In the genomic region with DNA sequence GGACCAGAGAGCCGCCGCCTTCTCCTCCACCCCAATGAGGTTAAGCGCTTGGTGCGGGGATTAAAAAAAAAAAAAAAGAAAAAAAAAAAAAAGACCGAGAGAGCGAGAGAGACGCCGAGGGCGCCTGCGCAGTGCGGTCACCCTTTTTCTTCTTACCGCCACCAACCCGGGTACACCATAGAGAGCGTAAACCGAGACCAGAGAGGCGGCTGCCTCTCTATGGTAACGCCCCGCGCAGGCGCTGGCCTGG, we compare ENCODE assay signal across 8 cellular contexts. TPM values are rescaled to one million over a fixed set of nuclear protein-coding genes. Genes with fewer than 3 reads are reported as not detected.
A peak's percentile ranks its signal among the peaks of the same experiment; 100 is the strongest.
DNase-seq lines count a peak whose midpoint lies in the region; TF ChIP-seq lines count a peak whose summit lies in the region.

Gene CLASP1, minus strand, starts transcription at position 61 of the 250 bp plus-strand sequence. CDS start 43,567 bp downstream, outside the sequence.

- no peaks in the 10 kb centered on the region for H3K27me3 Mint-ChIP-seq in neural crest cell (ENCODE audit: low read depth)

- H3K4me3 ChIP-seq in DOHH2 (ENCODE audit: low read length), result peak within 1 kb of the TSS; percentile 83
- peak within 1 kb of the TSS; percentile 89 for H3K4me3 ChIP-seq in Loucy (ENCODE audit: low read length, poor library complexity, severe bottlenecking)
- peak within 1 kb of the TSS; percentile 66 for H3K4me3 ChIP-seq in SJCRH30
- H3K4me3 ChIP-seq in foreskin fibroblast (ENCODE audit: low read depth in 1 of 2, low read length in 2 of 2), result peak within 1 kb of the TSS; percentile 92 to 99
- peak within 1 kb of the TSS; percentile 77 to 96 (median 93) for H3K4me3 ChIP-seq in subcutaneous abdominal adipose tissue (ENCODE audit: low read depth in 1 of 5, low read length in 5 of 5)

- peak within 1 kb of the TSS; percentile 97 for H2AFZ ChIP-seq in Loucy (ENCODE audit: low read length)

- H3K9me2 ChIP-seq in DOHH2 (replicated peaks; ENCODE audit: control insufficient read depth, low read length) (no peaks in the 10 kb centered on the region), Loucy (replicated peaks; ENCODE audit: low read depth, low read length) (no peaks in the 10 kb centered on the region)

- peaks cover 90% of the 10 kb centered on the region for H3K79me2 ChIP-seq in DOHH2 (ENCODE audit: control insufficient read depth, low read length)
- H3K79me2 ChIP-seq in Loucy (ENCODE audit: insufficient read depth, low read length), result peaks cover 90% of the 10 kb centered on the region

- TF ChIP-seq CTCF in DOHH2 (IDR thresholded peaks at IDR 0.05; ENCODE audit: low read depth, low read length, poor library complexity, severe bottlenecking) (no peak), Loucy (conservative IDR thresholded peaks at IDR 0.05; ENCODE audit: low read length) (no peak), foreskin fibroblast (IDR thresholded peaks at IDR 0.05; ENCODE audit: low read depth, low read length) (no peak), neural crest cell (conservative IDR thresholded peaks at IDR 0.05) (no peak)

- H3K4me2 ChIP-seq in DOHH2 (ENCODE audit: low read length) (peak within 1 kb of the TSS; percentile 91), Loucy (ENCODE audit: low read depth, low read length, poor library complexity, severe bottlenecking) (peak within 1 kb of the TSS; percentile 94)

- H3K36me3 ChIP-seq in DOHH2 (ENCODE audit: control insufficient read depth, low read length), result peaks cover 34% of the 10 kb centered on the region
- no peaks in the 10 kb centered on the region for H3K36me3 ChIP-seq in Loucy (ENCODE audit: insufficient read depth, low read length)
- H3K36me3 ChIP-seq in SJCRH30, result no peaks in the 10 kb centered on the region
- peaks cover 0 to 4% (median 0%) of the 10 kb centered on the region in 5 donors for H3K36me3 ChIP-seq in subcutaneous abdominal adipose tissue (ENCODE audit: control insufficient read depth in 5 of 5, insufficient read depth in 5 of 5, low read length in 5 of 5)

- H3K36me3 Mint-ChIP-seq in neural crest cell (ENCODE audit: low read depth), result no peaks in the 10 kb centered on the region

- H4K20me1 ChIP-seq in DOHH2 (ENCODE audit: control insufficient read depth, insufficient read depth, low read depth, low read length) (0 out of 2 replicates have a peak, but pooled peaks cover 4% of the 10 kb centered on the region), Loucy (ENCODE audit: insufficient read depth, low read length, poor library complexity, severe bottlenecking) (peaks cover 51% of the 10 kb centered on the region)

- peak; percentile 81 for DNase-seq in GOT3 (lab: John Stamatoyannopoulos, UW)
- peak; percentile 97 to 98 for DNase-seq in SJCRH30
- peak; percentile 82 to 92 (median 88) for DNase-seq in activated naive CD4-positive, alpha-beta T cell (lab: John Stamatoyannopoulos, UW)
- DNase-seq in foreskin fibroblast, result peak; percentile 98 to 99
- DNase-seq in neural crest cell (ENCODE audit: low read depth, low spot score), result peak; percentile 87

- H3K4me1 ChIP-seq in DOHH2 (ENCODE audit: control insufficient read depth, low read length) (peaks cover 37% of the 10 kb centered on the region), Loucy (ENCODE audit: insufficient read depth, low read length, poor library complexity, severe bottlenecking) (peaks cover 56% of the 10 kb centered on the region), SJCRH30 (peaks cover 9% of the 10 kb centered on the region), subcutaneous abdominal adipose tissue (ENCODE audit: control insufficient read depth in 5 of 5, insufficient read depth in 5 of 5, low read length in 5 of 5) (peaks cover 0 to 44% (median 31%) of the 10 kb centered on the region in 5 donors)

- H3K9me3 ChIP-seq in DOHH2 (ENCODE audit: control insufficient read depth, insufficient read depth, low read length), result no peaks in the 10 kb centered on the region
- no peaks in the 10 kb centered on the region for H3K9me3 ChIP-seq in Loucy (ENCODE audit: insufficient read depth, low read depth, low read length)
- no peaks in the 10 kb centered on the region for H3K9me3 ChIP-seq in SJCRH30 (replicated peaks)
- H3K9me3 ChIP-seq in subcutaneous abdominal adipose tissue (ENCODE audit: control insufficient read depth in 5 of 5, low read length in 5 of 5), result no peaks in the 10 kb centered on the region

- no peaks in the 10 kb centered on the region for H3K9me3 Mint-ChIP-seq in neural crest cell

- peak within 1 kb of the TSS; percentile 96 for H3K4me3 Mint-ChIP-seq in neural crest cell

- H3K4me1 Mint-ChIP-seq in neural crest cell, result peaks cover 35% of the 10 kb centered on the region

- H3K27ac ChIP-seq in DOHH2 (ENCODE audit: low read depth, low read length) (peak within 1 kb of the TSS; percentile 89), SJCRH30 (peak within 1 kb of the TSS; percentile 83), subcutaneous abdominal adipose tissue (ENCODE audit: low read depth, low read length) (peak within 1 kb of the TSS; percentile 94)

- H3F3A ChIP-seq in DOHH2 (ENCODE audit: control insufficient read depth, insufficient read depth) (no peaks in the 10 kb centered on the region), Loucy (ENCODE audit: low read depth) (no peaks in the 10 kb centered on the region; the same call in 1 of the 2 replicates)

- H3K9ac ChIP-seq in Loucy (ENCODE audit: low read depth, low read length, poor library complexity, severe bottlenecking) (peak within 1 kb of the TSS; percentile 95), subcutaneous abdominal adipose tissue (ENCODE audit: low read length in 5 of 5) (peak within 1 kb of the TSS; percentile 85 to 99 (median 95))

- H3K27ac Mint-ChIP-seq in neural crest cell (ENCODE audit: unreplicated experiment), result peak within 1 kb of the TSS; percentile 98

- no peaks in the 10 kb centered on the region for H3K27me3 ChIP-seq in DOHH2 (ENCODE audit: control insufficient read depth, low read length)
- no peaks in the 10 kb centered on the region for H3K27me3 ChIP-seq in Loucy (ENCODE audit: insufficient read depth, low read length, poor library complexity, severe bottlenecking)
- no peaks in the 10 kb centered on the region for H3K27me3 ChIP-seq in SJCRH30
- no peaks in the 10 kb centered on the region for H3K27me3 ChIP-seq in subcutaneous abdominal adipose tissue (ENCODE audit: control insufficient read depth in 5 of 5, insufficient read depth in 4 of 5, low read length in 5 of 5)

RNA-seq across cellular contexts. Expression of gene CLASP1, which starts in this region (rescaled TPM):
- total RNA-seq in SJCRH30 (2014; rRNA removed; shearing (Covaris generic)), result 53.0 and 53.8 TPM in 2 replicates
- 85.7 and 95.8 TPM in 2 replicates for total RNA-seq in neural crest cell

Comparison
In these comparisons a context has a peak if more than half of its experiments do, and no peak if none do; other contexts are left out.
1. Peak in every context shown above with its lines: DNase-seq, H3K4me3 ChIP-seq and H3K27ac ChIP-seq.